In genomic region chr2:113926314-113926713, GRCh38 we compare ENCODE assay signal across 1 cellular context.
TF ChIP-seq lines count a peak whose summit lies in the region.

No MANE protein-coding gene starts in this region.

TF ChIP-seq in HepG2, 621 proteins besides CTCF, POLR2A, EP300 and RAD21:
- TF ChIP-seq ZNF350 (CRISPR knock-in tag; IDR thresholded peaks at IDR 0.05; ENCODE audit: borderline replicate concordance, low read depth): no peak
- peak; percentile 16 for TF ChIP-seq RBM22 (optimal IDR thresholded peaks at IDR 0.05; ENCODE audit: low read length)
TF ChIP-seq in HepG2: peak in this region for 1.
